Comparison of ENCODE assay signal across 13 cellular contexts in the genomic region with DNA sequence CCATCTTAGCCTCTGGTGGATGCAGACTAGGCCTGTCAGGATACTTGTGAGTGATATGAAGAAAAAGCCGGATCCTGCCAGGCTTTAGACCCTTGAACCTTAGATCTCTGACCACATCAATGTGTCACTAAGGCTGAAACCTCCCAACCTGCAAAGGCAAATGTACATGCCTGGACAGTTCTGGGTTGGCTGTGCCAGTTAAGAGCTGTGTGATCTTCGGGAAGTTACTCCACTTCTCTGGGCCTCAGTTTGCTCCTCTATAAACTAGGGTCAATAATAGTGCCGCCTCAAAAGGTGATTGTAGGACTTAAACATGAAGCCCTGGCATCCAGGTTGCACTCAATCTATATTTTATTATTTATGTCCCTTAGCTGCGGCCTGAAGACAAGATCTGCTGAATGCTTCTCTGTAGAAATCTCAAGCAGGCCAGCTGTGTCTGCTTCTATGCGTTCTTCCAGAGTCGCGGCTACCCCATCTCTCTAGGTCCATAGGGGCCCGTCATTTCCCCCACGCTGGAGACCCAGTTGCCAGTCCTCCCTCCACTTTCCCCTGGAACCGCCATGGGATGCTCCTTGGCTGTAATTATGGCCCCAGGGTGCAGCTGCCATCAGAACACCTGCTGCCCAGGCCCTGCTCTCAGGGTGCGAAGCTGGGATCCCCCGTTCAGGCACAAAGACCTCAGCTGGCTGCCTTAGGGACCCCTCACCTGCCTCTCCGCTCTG.
"Had no signal": no experiment of that assay in that cellular context is flagged by ENCODE, and none has a peak within 500 bp of the region (broad histone marks: within the 10 kb centered on the region; RNA-seq: fewer than 3 reads in every experiment).

No MANE protein-coding gene starts in this region.

- H3K27ac Mint-ChIP-seq: activated naive CD8-positive, alpha-beta T cell treated with anti-CD3 and anti-CD28 coated beads, Interleukin-2, amount 10 ng/mL, durations not matched to agents 7 days and 5 days; T-helper 2 cell treated with Interferon-gamma antibody and Interleukin-4, amounts not matched to agents 5 μg/mL and 100 μg/mL, for 36 hours had no signal

- H3K4me3 Mint-ChIP-seq: activated naive CD8-positive, alpha-beta T cell treated with anti-CD3 and anti-CD28 coated beads, Interleukin-2, amount 10 ng/mL, durations not matched to agents 7 days and 5 days; T-helper 2 cell treated with Interferon-gamma antibody and Interleukin-4, amounts not matched to agents 5 μg/mL and 100 μg/mL, for 36 hours had no signal

- ATAC-seq: activated CD4-positive, CD25-positive, alpha-beta regulatory T cell treated with anti-CD3 and anti-CD28 coated beads, Interleukin-2, amount 50 U/mL, for 24 hours; left colon had no signal

- H3K4me3 ChIP-seq: esophagus squamous epithelium had no signal

- DNase-seq: activated CD4-positive, alpha-beta T cell treated with anti-CD3 and anti-CD28 coated beads, Interleukin-2, amount 50 U/mL, for 4 hours; activated gamma-delta T cell; activated naive CD8-positive, alpha-beta T cell treated with anti-CD3 and anti-CD28 coated beads, Interleukin-2, amount 10 ng/mL, durations not matched to agents 7 days and 5 days; aorta; esophagus squamous epithelium; foreskin fibroblast; left colon; naive B cell; stimulated activated CD4-positive, alpha-beta T cell treated with anti-CD3 and anti-CD28 coated beads, Interleukin-2, amount 100 ng/mL, for 48 hours; stimulated activated CD8-positive, alpha-beta memory T cell treated with anti-CD3 and anti-CD28 coated beads, Interleukin-4, amount 100 ng/mL, for 48 hours; stimulated activated naive CD8-positive, alpha-beta T cell treated with anti-CD3 and anti-CD28 coated beads, Interleukin-15, Interleukin-2, amounts not matched to agents 100 U/mL and 50 U/mL, for 24 hours had no signal

- H3K27me3 ChIP-seq: esophagus squamous epithelium had no signal

- H3K36me3 ChIP-seq: esophagus squamous epithelium had no signal

- H3K27ac ChIP-seq: esophagus squamous epithelium had no signal

- H3K9me3 ChIP-seq: esophagus squamous epithelium had no signal

- H3K9me3 Mint-ChIP-seq: naive B cell; T-helper 2 cell treated with Interferon-gamma antibody and Interleukin-4, amounts not matched to agents 5 μg/mL and 100 μg/mL, for 36 hours had no signal

- H3K36me3 Mint-ChIP-seq: activated naive CD8-positive, alpha-beta T cell treated with anti-CD3 and anti-CD28 coated beads, Interleukin-2, amount 10 ng/mL, durations not matched to agents 7 days and 5 days; naive B cell had no signal
